In the genomic region with DNA sequence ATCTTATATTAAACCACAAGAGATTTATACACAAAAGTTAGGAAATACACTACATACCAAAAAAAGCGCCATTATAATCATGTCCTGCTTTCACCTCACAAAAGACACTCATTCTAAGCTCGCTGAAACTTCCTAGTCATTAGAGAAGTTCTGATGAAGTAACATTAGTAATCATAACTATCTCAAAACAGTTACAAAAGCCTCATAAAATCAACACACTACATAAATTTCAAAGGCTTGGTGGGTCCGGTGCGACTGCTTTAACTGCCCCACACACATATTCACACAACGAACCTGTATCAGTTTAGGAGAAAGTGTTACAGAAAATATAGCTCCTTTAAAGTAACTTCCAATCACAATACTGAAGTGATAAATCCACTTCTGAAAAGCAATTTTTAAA, we compare ENCODE assay signal across 8 cellular contexts. TPM values are rescaled to one million over a fixed set of nuclear protein-coding genes. Genes with fewer than 3 reads are reported as not detected.
DNase-seq lines count a peak whose midpoint lies in the region; ATAC-seq, FAIRE-seq and TF ChIP-seq lines count a peak whose summit lies in the region.

No MANE protein-coding gene starts in this region.

- CTCF ChIA-PET in IMR-90 (lab: Yijun Ruan, JAX), result interaction anchor here (0.7 kb wide), 1 partner anchor 44 kb away, joined by 4 read pairs; no protein-coding TSS in a partner anchor

- no CpG with 5 or more reads among the region's 5 CpGs for WGBS in IMR-90 (ENCODE audit: extremely low coverage in 2 of 2, insufficient read length in 1 of 2), 2 experiments
- WGBS in testis, 2 donors, result 7 to 9% methylated on average over 5 of the region's 5 CpGs

- H3K4me1 ChIP-seq in BLaER1, result peaks cover 10% of the 10 kb centered on the region
- H3K4me1 ChIP-seq in IMR-90 (ENCODE audit: control insufficient read depth, insufficient read depth, low read length), result no peaks in the 10 kb centered on the region; the same call in 1 of the 2 replicates
- peaks cover 37% of the 10 kb centered on the region for H3K4me1 ChIP-seq in adipocyte (ENCODE audit: control insufficient read depth, insufficient read depth, low read length)
- H3K4me1 ChIP-seq in testis, result peaks cover 11% of the 10 kb centered on the region

- H3K9ac ChIP-seq in BLaER1 (peak overlapping the region; percentile 87), IMR-90 (ENCODE audit: low read depth, low read length) (peak overlapping the region; percentile 67; the same call in 1 of the 2 replicates), adipocyte (ENCODE audit: low read length) (peak overlapping the region; percentile 94)

- no peak overlapping the region for H3K56ac ChIP-seq in IMR-90 (ENCODE audit: extremely low read depth, insufficient read depth, low read length)

- no peaks in the 10 kb centered on the region for H3K36me3 ChIP-seq in BLaER1
- no peaks in the 10 kb centered on the region for H3K36me3 ChIP-seq in IMR-90 (ENCODE audit: control insufficient read depth, insufficient read depth, low read length)
- H3K36me3 ChIP-seq in adipocyte (ENCODE audit: control insufficient read depth, insufficient read depth, low read length, severe bottlenecking), result no peaks in the 10 kb centered on the region
- H3K36me3 ChIP-seq in testis (ENCODE audit: low read depth, missing control alignments), result no peaks in the 10 kb centered on the region

- no peak overlapping the region for H3K4ac ChIP-seq in IMR-90 (ENCODE audit: low read depth, low read length)

- no peaks in the 10 kb centered on the region for H3K9me3 ChIP-seq in BLaER1
- H3K9me3 ChIP-seq in IMR-90 (ENCODE audit: control insufficient read depth, insufficient read depth, low read length), result no peaks in the 10 kb centered on the region
- H3K9me3 ChIP-seq in adipocyte (ENCODE audit: control insufficient read depth, low read length), result no peaks in the 10 kb centered on the region
- H3K9me3 ChIP-seq in testis, result no peaks in the 10 kb centered on the region

- H2BK15ac ChIP-seq in IMR-90 (ENCODE audit: low read depth, low read length), result no peak overlapping the region

- H4K8ac ChIP-seq in IMR-90 (ENCODE audit: low read depth in 2 of 2, low read length in 2 of 2), result peak overlapping the region in 1 of 2 experiments; percentile 45; a peak in 1 of 4 replicates

- peaks cover 33% of the 10 kb centered on the region; the same call in 1 of the 2 replicates for H4K20me1 ChIP-seq in BLaER1
- H4K20me1 ChIP-seq in IMR-90 (ENCODE audit: insufficient read depth, low read length), result no peaks in the 10 kb centered on the region; the same call in 1 of the 2 replicates

- DNase-seq in IMR-90, result peak; percentile 5
- DNase-seq in adipocyte (ENCODE audit: low read depth), result peak; percentile 47
- peak; percentile 6 for DNase-seq in kidney tubule cell (ENCODE audit: low spot score)
- DNase-seq in testis, result no peak
- DNase-seq in activated effector memory CD4-positive, alpha-beta T cell treated with anti-CD3 and anti-CD28 coated beads, Interleukin-2, amount 50 U/mL, for 16 hours, result no peak
- no peak for DNase-seq in urothelium cell line (ENCODE audit: low spot score)
- DNase-seq in AG08395 (ENCODE audit: low spot score), result no peak

- H3K4me2 ChIP-seq in BLaER1, result peak overlapping the region; percentile 66
- peak overlapping the region; percentile 100 for H3K4me2 ChIP-seq in IMR-90 (ENCODE audit: low read depth, low read length)

- POLR2A ChIA-PET in IMR-90 (lab: Charles Lee; ENCODE audit: unreplicated experiment), result no interaction called here

- no peaks in the 10 kb centered on the region for H3K9me1 ChIP-seq in IMR-90 (ENCODE audit: insufficient read depth, low read length)

- H2BK5ac ChIP-seq in IMR-90 (ENCODE audit: low read depth, low read length, poor library complexity, severe bottlenecking), result peak overlapping the region; percentile 66

- no peak overlapping the region for H4K91ac ChIP-seq in IMR-90 (ENCODE audit: insufficient read depth, low read depth, low read length)

- peak overlapping the region; percentile 61; the same call in 1 of the 2 replicates for H3K23ac ChIP-seq in IMR-90 (ENCODE audit: low read depth, low read length)

- 0 out of 2 replicates have a peak overlapping the region, but pooled peaks have one; percentile 50 for H4K5ac ChIP-seq in IMR-90 (ENCODE audit: low read depth, low read length)

- TF ChIP-seq POLR2A in IMR-90 (IDR thresholded peaks at IDR 0.05; ENCODE audit: low read depth, low read length), result no peak
- no peak for TF ChIP-seq POLR2A in testis (IDR thresholded peaks at IDR 0.05)

- H3K14ac ChIP-seq in IMR-90 (replicated peaks; ENCODE audit: low read depth, low read length), result peak overlapping the region; percentile 38

- no peak overlapping the region for H2AK9ac ChIP-seq in IMR-90 (replicated peaks; ENCODE audit: low read depth, low read length, poor library complexity)

- TF ChIP-seq CTCF in IMR-90 (conservative IDR thresholded peaks at IDR 0.05; ENCODE audit: low read depth, low read length) (no peak), testis (IDR thresholded peaks at IDR 0.05) (no peak)

- peaks cover 5 to 11% of the 10 kb centered on the region in 2 experiments; a peak in 3 of 4 replicates for H3K79me1 ChIP-seq in IMR-90 (ENCODE audit: low read depth in 1 of 2, low read length in 2 of 2)

- H3K27me3 ChIP-seq in BLaER1 (no peaks in the 10 kb centered on the region), IMR-90 (ENCODE audit: control insufficient read depth, insufficient read depth, low read length) (no peaks in the 10 kb centered on the region), adipocyte (replicated peaks; ENCODE audit: control insufficient read depth, insufficient read depth, low read length) (no peaks in the 10 kb centered on the region), testis (no peaks in the 10 kb centered on the region)

- in situ Hi-C loops in IMR-90 (cut with MboI; ENCODE audit: low sequenced_read_pairs), result no loop called here

- H2BK120ac ChIP-seq in IMR-90 (ENCODE audit: low read depth, low read length), result no peak overlapping the region; the same call in 1 of the 2 replicates

- H3K4me3 ChIP-seq in BLaER1, result peak overlapping the region; percentile 74
- H3K4me3 ChIP-seq in IMR-90 (ENCODE audit: insufficient read depth, low read depth, low read length), result peak overlapping the region; percentile 48
- H3K4me3 ChIP-seq in adipocyte (ENCODE audit: low read length), result peak overlapping the region; percentile 89
- peak overlapping the region; percentile 76 to 89 for H3K4me3 ChIP-seq in testis

- no peak for TF ChIP-seq RAD21 in IMR-90 (IDR thresholded peaks at IDR 0.05; ENCODE audit: low read length)

- ATAC-seq in IMR-90 (ENCODE audit: low read depth), result no peak

- intact Hi-C loops in IMR-90 (cut with micrococcal nuclease) (loop anchor here (5.0 to 10.0 kb wide), 5 partner anchors 129 to 1611 kb away; a partner anchor contains a TSS), testis (cut with DNase I; ENCODE audit: low total_unique reads) (no loop called here)

- dilution Hi-C loops in IMR-90 (cut with HindIII; ENCODE audit: low sequenced_read_pairs, unreplicated experiment), result no loop called here

- no peak overlapping the region for H2AK5ac ChIP-seq in IMR-90 (ENCODE audit: low read depth, low read length)

- FAIRE-seq in urothelium cell line (lab: Jason Lieb, UNC), result no peak

- BruUV-seq in IMR-90 (replicated peaks; lab: Mats Ljungman, UMichigan), result no TSS peak

- H3K27ac ChIP-seq in BLaER1 (peak overlapping the region; percentile 67; the same call in 1 of the 2 replicates), IMR-90 (ENCODE audit: insufficient read depth, low read length) (peak overlapping the region; percentile 74; the same call in 1 of the 2 replicates), testis (peak overlapping the region; percentile 97 to 98)

- H2AFZ ChIP-seq in IMR-90 (replicated peaks; ENCODE audit: low read length, poor library complexity), result no peak overlapping the region

- H3K18ac ChIP-seq in IMR-90 (ENCODE audit: low read depth, low read length), result peak overlapping the region; percentile 45; the same call in 1 of the 2 replicates

- H2BK20ac ChIP-seq in IMR-90 (ENCODE audit: low read depth, low read length), result no peak overlapping the region

TF ChIP-seq in IMR-90, 13 proteins besides CTCF, POLR2A, EP300 and RAD21:
- TF ChIP-seq CEBPB (IDR thresholded peaks at IDR 0.05; ENCODE audit: low read depth, low read length), result no peak
- TF ChIP-seq MXI1 (IDR thresholded peaks at IDR 0.05; ENCODE audit: borderline replicate concordance, low read depth, low read length), result no peak
- no peak for TF ChIP-seq CHD1 (IDR thresholded peaks at IDR 0.05; ENCODE audit: low read depth, low read length)
- TF ChIP-seq MAZ (IDR thresholded peaks at IDR 0.05; ENCODE audit: borderline replicate concordance, low read depth, low read length), result no peak
- TF ChIP-seq, protein P1, sequence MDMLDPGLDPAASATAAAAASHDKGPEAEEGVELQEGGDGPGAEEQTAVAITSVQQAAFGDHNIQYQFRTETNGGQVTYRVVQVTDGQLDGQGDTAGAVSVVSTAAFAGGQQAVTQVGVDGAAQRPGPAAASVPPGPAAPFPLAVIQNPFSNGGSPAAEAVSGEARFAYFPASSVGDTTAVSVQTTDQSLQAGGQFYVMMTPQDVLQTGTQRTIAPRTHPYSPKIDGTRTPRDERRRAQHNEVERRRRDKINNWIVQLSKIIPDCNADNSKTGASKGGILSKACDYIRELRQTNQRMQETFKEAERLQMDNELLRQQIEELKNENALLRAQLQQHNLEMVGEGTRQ (IDR thresholded peaks at IDR 0.05; ENCODE audit: low read depth, low read length), result no peak
- no peak for TF ChIP-seq RCOR1 (IDR thresholded peaks at IDR 0.05; ENCODE audit: insufficient replicate concordance, low read length)

RNA-seq across cellular contexts. Expression of a gene that starts 1.9 kb away (rescaled TPM):
- 20.4 and 32.2 TPM in 2 replicates for total RNA-seq in IMR-90 (2012; rRNA removed)
- 2.7 and 3.4 TPM in 2 replicates for polyA plus RNA-seq in IMR-90 (2012; rRNA removed)
- polyA plus RNA-seq in IMR-90 (2012; cell fraction: cytosol; rRNA removed), result 0.32 and 0.42 TPM in 2 replicates
- 0.83 and 7.2 TPM in 2 replicates for polyA plus RNA-seq in IMR-90 (2012; cell fraction: nucleus; rRNA removed; ENCODE audit: low replicate concordance)
- total RNA-seq in testis, result 10 to 100 TPM; 43.5 to 43.9 TPM
- 9.0 TPM for polyA plus RNA-seq in testis (ENCODE audit: insufficient read depth, low read depth, low replicate concordance)

Comparison
In these comparisons a context has a peak if more than half of its experiments do, and no peak if none do; other contexts are left out.
1. DNase-seq: peak in IMR-90 (single experiment), adipocyte (single experiment) and kidney tubule cell (single experiment); none in testis (single experiment), activated effector memory CD4-positive, alpha-beta T cell treated with anti-CD3 and anti-CD28 coated beads, Interleukin-2, amount 50 U/mL, for 16 hours (single experiment), urothelium cell line (single experiment) and AG08395 (single experiment).
2. Peak in every context shown above with its lines, with median percentiles within 50 percentile points of each other: H3K27ac ChIP-seq, H3K4me3 ChIP-seq and H3K9ac ChIP-seq.